8 cellular contexts compared by ENCODE assay signal in the genomic region with DNA sequence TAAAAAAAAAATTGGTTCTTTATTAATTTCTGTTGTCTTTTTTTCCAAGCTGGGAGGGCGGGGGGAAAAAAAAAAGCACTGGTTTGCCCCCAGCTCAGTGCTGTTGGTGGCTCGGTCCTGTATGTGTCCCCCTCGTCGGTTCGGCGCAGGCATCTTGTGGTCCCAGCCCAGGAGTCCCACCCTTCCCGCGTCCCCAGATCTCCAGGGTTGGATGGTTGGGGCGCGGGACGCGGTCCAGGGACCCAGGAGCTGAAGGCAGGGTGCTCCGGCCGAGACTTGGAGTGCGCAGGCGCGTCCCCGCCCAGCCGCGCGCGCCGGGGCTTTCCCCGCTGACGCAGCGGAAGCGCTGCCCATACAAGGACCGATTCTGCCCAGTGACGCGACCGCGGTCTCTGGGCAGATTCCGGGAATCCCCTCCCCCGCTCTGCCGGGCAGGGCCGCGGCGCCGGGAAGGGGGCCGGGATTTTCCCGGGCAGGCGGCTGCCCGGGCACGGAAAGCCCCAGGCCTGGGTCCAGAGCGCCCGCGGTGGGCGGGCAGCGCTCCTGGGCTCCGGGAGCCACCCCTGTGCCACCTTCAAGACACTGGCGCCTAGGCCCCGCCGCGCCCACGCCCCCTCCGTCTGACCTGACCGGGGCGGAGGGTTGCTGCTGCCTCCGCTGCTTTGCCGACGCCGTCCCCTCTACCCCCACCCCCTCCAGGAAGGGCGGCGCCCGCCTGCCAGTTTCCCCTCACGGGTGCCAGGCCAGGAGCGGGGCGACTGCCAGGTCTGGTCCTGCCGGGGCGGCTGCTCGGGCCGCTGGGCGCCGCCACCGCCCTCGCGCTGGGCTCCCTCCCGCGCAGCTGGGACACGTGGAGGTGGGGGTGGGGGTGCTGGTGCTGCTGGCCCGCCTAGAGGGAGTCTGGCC. TPM values are rescaled to one million over a fixed set of nuclear protein-coding genes. Genes with fewer than 3 reads are reported as not detected.
DNase-seq lines count a peak whose midpoint lies in the region; ATAC-seq, FAIRE-seq and TF ChIP-seq lines count a peak whose summit lies in the region.

No MANE protein-coding gene starts in this region.

- ATAC-seq in HG03045 (IDR thresholded peaks at IDR 0.05; ENCODE audit: unreplicated experiment): peak; percentile 36
- ATAC-seq in GM21576 (IDR thresholded peaks at IDR 0.05; ENCODE audit: unreplicated experiment): no peak

- peaks cover 0 to 5% of the 10 kb centered on the region in 2 donors for H3K36me3 ChIP-seq in kidney (ENCODE audit: control insufficient read depth in 1 of 2, insufficient read depth in 2 of 2, low read length in 2 of 2)

- no peaks in the 10 kb centered on the region for H3K9me3 ChIP-seq in kidney (ENCODE audit: control insufficient read depth in 1 of 2, low read length in 2 of 2)

- TF ChIP-seq CTCF in GM13976 (IDR thresholded peaks at IDR 0.05; ENCODE audit: borderline replicate concordance, control extremely low read depth, extremely low read depth, insufficient read depth, missing control alignments) (no peak), kidney (IDR thresholded peaks at IDR 0.05; ENCODE audit: borderline replicate concordance, extremely low read depth, insufficient read depth) (no peak)

- H3K4me3 ChIP-seq in kidney (ENCODE audit: low read length in 2 of 2): peak overlapping the region; percentile 96 to 97

- intact Hi-C loops in kidney (cut with DNase I): loop anchor here (10.0 kb wide), 1 partner anchor 119 kb away; no protein-coding TSS in a partner anchor

- H3K27ac ChIP-seq in kidney (ENCODE audit: low read depth in 2 of 2, low read length in 2 of 2): peak overlapping the region; percentile 100

- H3K4me1 ChIP-seq in kidney (ENCODE audit: control insufficient read depth in 1 of 2, insufficient read depth in 1 of 2, low read depth in 1 of 2, low read length in 2 of 2): peaks cover 12 to 20% of the 10 kb centered on the region in 2 donors

- DNase-seq in GM13976 (ENCODE audit: low spot score) (peak; percentile 94), NCI-H2227 (lab: John Stamatoyannopoulos, UW; ENCODE audit: unreplicated experiment) (peak; percentile 91), cerebellar cortex (ENCODE audit: low spot score) (peak; percentile 92), kidney (peak; percentile 99)
- peak; percentile 96 for DNase-seq in activated CD4-positive, CD25-positive, alpha-beta regulatory T cell treated with anti-CD3 and anti-CD28 coated beads, Interleukin-2, amount 50 U/mL, for 72 hours
- DNase-seq in stimulated activated CD4-positive, alpha-beta T cell treated with anti-CD3 and anti-CD28 coated beads, Interleukin-15, amount 100 ng/mL, for 1 hour (ENCODE audit: low read depth in 1 of 2, low spot score in 1 of 2): peak; percentile 90 to 94

- H3K9ac ChIP-seq in kidney (ENCODE audit: low read length in 2 of 2): peak overlapping the region; percentile 100

- in situ Hi-C loops in GM13976 (cut with MboI; ENCODE audit: low sequenced_read_pairs, unreplicated experiment): no loop called here

- no peak for FAIRE-seq in kidney (lab: Jason Lieb, UNC)

RNA-seq across cellular contexts. Expression of a gene that starts 2.3 kb away (rescaled TPM):
- total RNA-seq in kidney: 128 TPM
- 142 TPM for polyA plus RNA-seq in kidney (ENCODE audit: insufficient read depth, low read depth, low replicate concordance)

RNA-seq across cellular contexts. Expression of a gene that starts 8.1 kb away (rescaled TPM):
- total RNA-seq in kidney: 171 TPM
- 664 TPM for polyA plus RNA-seq in kidney (ENCODE audit: insufficient read depth, low read depth, low replicate concordance)

RNA-seq across cellular contexts. Expression of a gene that starts 8.3 kb away (rescaled TPM):
- 3.2 TPM for total RNA-seq in kidney
- 10.0 TPM for polyA plus RNA-seq in kidney (ENCODE audit: insufficient read depth, low read depth, low replicate concordance)

RNA-seq across cellular contexts. Expression of a gene that starts 12.8 kb away (rescaled TPM):
- 7.9 TPM for total RNA-seq in kidney
- polyA plus RNA-seq in kidney (ENCODE audit: insufficient read depth, low read depth, low replicate concordance): 1.3 TPM

RNA-seq across cellular contexts. Expression of a gene that starts 18.2 kb away (rescaled TPM):
- total RNA-seq in kidney: 58.1 TPM
- polyA plus RNA-seq in kidney (ENCODE audit: insufficient read depth, low read depth, low replicate concordance): 41.8 TPM
